Comparison of ENCODE assay signal across 7 cellular contexts in the genomic region with DNA sequence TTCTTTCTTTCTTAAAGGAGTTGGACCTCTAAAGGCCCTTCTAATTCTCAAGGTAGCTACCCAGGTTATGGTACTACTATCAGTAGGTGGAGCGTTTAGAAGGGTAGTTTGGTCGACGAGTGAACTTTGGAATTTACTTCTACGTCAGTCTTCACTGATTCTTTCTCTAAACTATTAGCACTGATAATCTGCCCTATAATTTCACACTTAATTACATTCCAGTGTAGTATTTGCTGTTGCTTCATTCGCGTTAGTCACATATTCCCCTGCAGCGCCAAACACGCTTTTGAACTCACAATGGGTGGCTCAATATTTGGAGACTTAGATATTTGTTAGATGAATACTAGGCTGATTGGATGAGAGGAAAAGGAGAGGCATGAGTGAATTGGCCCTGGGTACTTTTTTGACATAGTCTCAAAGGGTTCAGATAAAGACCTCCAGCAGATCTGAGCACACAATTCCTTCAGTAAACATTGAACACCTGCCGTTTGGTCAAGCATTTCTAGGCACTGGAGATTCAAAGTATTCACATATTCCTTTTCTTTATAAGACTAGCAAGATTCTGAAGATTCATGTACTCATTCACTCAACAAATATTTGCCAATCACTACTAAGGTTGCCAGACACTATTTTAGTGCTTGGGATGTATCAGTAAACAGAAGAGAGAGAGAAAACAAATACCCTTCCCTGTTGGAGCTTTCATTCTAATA. TPM values are rescaled to one million over a fixed set of nuclear protein-coding genes. Genes with fewer than 3 reads are reported as not detected.
A peak's percentile ranks its signal among the peaks of the same experiment; 100 is the strongest.
DNase-seq lines count a peak whose midpoint lies in the region; ATAC-seq and TF ChIP-seq lines count a peak whose summit lies in the region.

No MANE protein-coding gene starts in this region.

- H3K4me3 Mint-ChIP-seq in IgD-negative memory B cell (peak overlapping the region; percentile 86 to 97 (median 90)), T-cell (peak overlapping the region; percentile 89 to 94 (median 91))

- no peak overlapping the region for H3K27ac ChIP-seq in neutrophil

- no peaks in the 10 kb centered on the region for H3K27me3 Mint-ChIP-seq in IgD-negative memory B cell
- H3K27me3 Mint-ChIP-seq in T-cell, result no peaks in the 10 kb centered on the region

- H3K27me3 ChIP-seq in GM06990 (replicated peaks; ENCODE audit: control insufficient read depth, insufficient read depth, low read length) (no peaks in the 10 kb centered on the region), neutrophil (peaks cover 7% of the 10 kb centered on the region)

- H3K36me3 ChIP-seq in GM06990 (ENCODE audit: control insufficient read depth, insufficient read depth, low read length), result no peaks in the 10 kb centered on the region
- H3K36me3 ChIP-seq in neutrophil, result no peaks in the 10 kb centered on the region

- DNase-seq in GM06990 (ENCODE audit: extremely low read depth, insufficient read length) (no peak), T-cell (no peak), fibroblast of peridontal ligament (ENCODE audit: extremely low read depth) (peak; percentile 42), cerebellar nuclear complex (lab: John Stamatoyannopoulos, UW) (no peak)
- no peak for DNase-seq in stimulated activated CD4-positive, alpha-beta T cell treated with anti-CD3 and anti-CD28 coated beads, Interleukin-12 subunit alpha, Interleukin-12 subunit beta, amount 100 ng/mL, for 4 hours

- H3K27ac Mint-ChIP-seq in IgD-negative memory B cell (peak overlapping the region; percentile 77 to 84 (median 80)), T-cell (peak overlapping the region; percentile 82 to 90)

- H3K9me3 ChIP-seq in neutrophil, result no peaks in the 10 kb centered on the region

- CTCF ChIA-PET in T-cell (lab: Charles Lee), result interaction anchor here in 1 of 2 donors (0.6 kb wide), 1 partner anchor 72 kb away, joined by 5 read pairs; no protein-coding TSS in a partner anchor

- H3K4me3 ChIP-seq in GM06990 (replicated peaks; ENCODE audit: low read depth, low read length) (peak overlapping the region; percentile 89), neutrophil (ENCODE audit: low read depth in 1 of 2, low read length in 1 of 2) (peak overlapping the region; percentile 79 to 84)

- no peak for TF ChIP-seq CTCF in GM06990 (IDR thresholded peaks at IDR 0.05; ENCODE audit: insufficient read depth, low read length, poor library complexity, severe bottlenecking)
- TF ChIP-seq CTCF in neutrophil (IDR thresholded peaks at IDR 0.05), result no peak

- H3K36me3 Mint-ChIP-seq in IgD-negative memory B cell (peaks cover 8% of the 10 kb centered on the region), T-cell (no peaks in the 10 kb centered on the region)

- H3K4me1 ChIP-seq in neutrophil (ENCODE audit: control insufficient read depth in 1 of 2, insufficient read depth in 1 of 2, low read depth in 1 of 2, low read length in 1 of 2), result peaks cover 17 to 18% of the 10 kb centered on the region in 2 experiments

- no peaks in the 10 kb centered on the region for H3K9me3 Mint-ChIP-seq in IgD-negative memory B cell
- H3K9me3 Mint-ChIP-seq in T-cell, result no peaks in the 10 kb centered on the region

- POLR2A ChIA-PET in T-cell (lab: Charles Lee), result no interaction called here

- peak in 2 of 4 experiments; percentile 1 to 9 for ATAC-seq in T-cell (replicated peaks in 1 of 4)

- peaks cover 24 to 34% (median 29%) of the 10 kb centered on the region in 3 donors for H3K4me1 Mint-ChIP-seq in IgD-negative memory B cell
- peaks cover 45 to 62% (median 49%) of the 10 kb centered on the region in 3 donors for H3K4me1 Mint-ChIP-seq in T-cell

RNA-seq across cellular contexts. Expression of a gene that starts 0.9 kb away (rescaled TPM):
- polyA plus RNA-seq in IgD-negative memory B cell, result 22.1 TPM
- 10 to 100 TPM; 71.4 to 87.7 (median 77.8) TPM for total RNA-seq in T-cell

RNA-seq across cellular contexts. Expression of a gene that starts 44.6 kb away (rescaled TPM):
- polyA plus RNA-seq in IgD-negative memory B cell, result not detected
- total RNA-seq in T-cell, result under 1 TPM in 4 of 5 donors, not detected in 1; 0.06 to 0.35 (median 0.15) TPM
